In the genomic region with DNA sequence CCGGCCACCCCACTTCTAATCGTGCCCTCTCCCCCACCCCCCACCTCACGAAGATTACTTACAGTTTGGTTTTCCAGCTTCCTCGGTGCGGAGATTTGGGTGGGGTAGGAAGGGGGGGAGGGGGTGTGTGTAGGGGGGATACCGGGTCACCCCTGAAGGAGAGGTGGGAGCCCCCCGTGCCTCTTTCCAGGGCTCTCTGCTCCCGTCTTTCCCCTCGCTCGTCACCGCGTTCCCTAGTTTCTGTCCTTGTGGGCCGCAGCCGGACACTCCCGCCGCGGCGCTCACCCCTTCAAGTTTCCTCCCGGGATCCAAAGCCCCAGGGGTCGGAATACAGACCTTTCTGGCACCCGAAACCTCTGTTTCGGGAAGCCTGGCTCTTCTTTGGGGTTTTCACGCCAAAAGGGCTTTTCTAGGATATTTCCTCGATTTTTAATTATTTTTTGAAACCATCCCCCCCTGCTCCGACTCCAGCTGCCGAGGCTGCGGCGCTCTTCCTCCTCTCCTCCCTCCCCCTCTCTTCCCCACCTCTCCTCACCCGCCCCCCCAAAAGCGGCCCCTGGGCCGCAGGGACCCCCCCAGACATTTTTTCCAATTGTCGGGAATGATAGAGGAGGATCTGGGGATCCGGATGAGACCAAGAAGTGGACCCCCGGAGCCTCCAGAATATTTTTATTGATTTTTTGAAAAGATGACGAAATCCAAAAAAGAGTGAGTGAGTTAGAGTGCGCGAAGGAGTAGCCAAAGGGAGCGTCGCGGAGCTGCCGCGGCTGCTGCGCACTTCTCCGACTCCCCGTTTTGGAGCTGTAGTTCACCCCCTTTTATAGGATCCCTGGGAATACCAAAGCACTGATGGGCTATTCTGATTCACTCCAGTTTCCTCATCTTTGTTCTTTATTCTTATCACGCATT, we compare ENCODE assay signal across 10 cellular contexts. TPM values are rescaled to one million over a fixed set of nuclear protein-coding genes. Genes with fewer than 3 reads are reported as not detected.
DNase-seq lines count a peak whose midpoint lies in the region; ATAC-seq and TF ChIP-seq lines count a peak whose summit lies in the region.
"Had no signal": no experiment of that assay in that cellular context is flagged by ENCODE, and none has a peak within 500 bp of the region (broad histone marks: within the 10 kb centered on the region; RNA-seq: fewer than 3 reads in every experiment).

No MANE protein-coding gene starts in this region.

- H3K27ac ChIP-seq in stomach smooth muscle (ENCODE audit: low read length), result peak overlapping the region; percentile 92
- H3K27ac ChIP-seq: 22Rv1, VCaP had no signal

- no peak for TF ChIP-seq CTCF in omental fat pad (IDR thresholded peaks at IDR 0.05)

- ATAC-seq in activated naive CD8-positive, alpha-beta T cell treated with anti-CD3 and anti-CD28 coated beads, Interleukin-2, amount 50 U/mL, for 24 hours, result no peak
- no peak for ATAC-seq in omental fat pad (ENCODE audit: low FRiP score)

- H3K9ac ChIP-seq in stomach smooth muscle (ENCODE audit: low read length in 2 of 2), result peak overlapping the region; percentile 96 to 99

- peak overlapping the region; percentile 100 for H3K27ac Mint-ChIP-seq in activated naive CD8-positive, alpha-beta T cell treated with anti-CD3 and anti-CD28 coated beads, Interleukin-2, amount 50 U/mL, for 24 hours
- H3K27ac Mint-ChIP-seq in immature natural killer cell, result peak overlapping the region; percentile 92 to 100 (median 98)

- H3K9me3 Mint-ChIP-seq in activated naive CD8-positive, alpha-beta T cell treated with anti-CD3 and anti-CD28 coated beads, Interleukin-2, amount 50 U/mL, for 24 hours, result no peaks in the 10 kb centered on the region
- no peaks in the 10 kb centered on the region for H3K9me3 Mint-ChIP-seq in immature natural killer cell

- peaks cover 16 to 28% of the 10 kb centered on the region in 2 donors for H3K36me3 ChIP-seq in stomach smooth muscle (ENCODE audit: control insufficient read depth in 2 of 2, insufficient read depth in 2 of 2, low read length in 2 of 2)

- H3K9me3 ChIP-seq in stomach smooth muscle (ENCODE audit: control insufficient read depth in 2 of 2, low read length in 2 of 2), result no peaks in the 10 kb centered on the region

- H3K27me3 Mint-ChIP-seq in activated naive CD8-positive, alpha-beta T cell treated with anti-CD3 and anti-CD28 coated beads, Interleukin-2, amount 50 U/mL, for 24 hours, result no peaks in the 10 kb centered on the region
- H3K27me3 Mint-ChIP-seq in immature natural killer cell (ENCODE audit: low read depth in 3 of 3), result peaks cover 35 to 46% (median 37%) of the 10 kb centered on the region in 3 donors

- H3K4me3 ChIP-seq in stomach smooth muscle (ENCODE audit: low read length in 2 of 2), result peak overlapping the region; percentile 98

- H3K4me1 ChIP-seq in stomach smooth muscle (ENCODE audit: control insufficient read depth, insufficient read depth, low read length), result peaks cover 64% of the 10 kb centered on the region

- DNase-seq in NCI-H1417 (lab: John Stamatoyannopoulos, UW) (peak in 2 of 3 experiments; percentile 39 to 53), NCI-H1417 treated with DMSO at 0.1 percent for 48 hours (lab: John Stamatoyannopoulos, UW) (no peak), immature natural killer cell (no peak), omental fat pad (ENCODE audit: low spot score) (no peak), NCI-H748 (lab: John Stamatoyannopoulos, UW; ENCODE audit: unreplicated experiment) (no peak), NCI-H510A (lab: John Stamatoyannopoulos, UW) (no peak)
- DNase-seq in activated naive CD8-positive, alpha-beta T cell treated with anti-CD3 and anti-CD28 coated beads, Interleukin-2, amount 50 U/mL, for 24 hours, result no peak

- H3K36me3 Mint-ChIP-seq in activated naive CD8-positive, alpha-beta T cell treated with anti-CD3 and anti-CD28 coated beads, Interleukin-2, amount 50 U/mL, for 24 hours (ENCODE audit: low read depth), result peaks cover 55% of the 10 kb centered on the region
- H3K36me3 Mint-ChIP-seq in immature natural killer cell, result peaks cover 9 to 28% (median 13%) of the 10 kb centered on the region in 3 donors

- H3K4me1 Mint-ChIP-seq in activated naive CD8-positive, alpha-beta T cell treated with anti-CD3 and anti-CD28 coated beads, Interleukin-2, amount 50 U/mL, for 24 hours, result peaks cover 51% of the 10 kb centered on the region
- H3K4me1 Mint-ChIP-seq in immature natural killer cell, result peaks cover 60 to 70% of the 10 kb centered on the region in 2 donors

- peak overlapping the region; percentile 89 for H3K4me3 Mint-ChIP-seq in activated naive CD8-positive, alpha-beta T cell treated with anti-CD3 and anti-CD28 coated beads, Interleukin-2, amount 50 U/mL, for 24 hours
- H3K4me3 Mint-ChIP-seq in immature natural killer cell, result peak overlapping the region; percentile 90 to 99 (median 94)

- no peaks in the 10 kb centered on the region for H3K27me3 ChIP-seq in stomach smooth muscle (ENCODE audit: control insufficient read depth in 1 of 2, insufficient read depth in 2 of 2, low read length in 2 of 2)

RNA-seq across cellular contexts. Expression of gene CCND2, which starts 1.7 kb away (rescaled TPM):
- polyA plus RNA-seq in immature natural killer cell, result 10 to 100 TPM; 47.5 to 83.3 (median 71.4) TPM
- total RNA-seq in omental fat pad, result 100 to 1,000 TPM in 2 of 4 donors, 10 to 100 TPM in 2; 73.3 to 116 (median 92.6) TPM

RNA-seq across cellular contexts. Expression of gene TIGAR, which starts 45.8 kb away (rescaled TPM):
- polyA plus RNA-seq in immature natural killer cell, result 1 to 10 TPM; 2.1 to 8.9 (median 4.3) TPM
- total RNA-seq in omental fat pad, result 10 to 100 TPM in 1 of 4 donors, 1 to 10 TPM in 3; 4.2 to 13.5 (median 5.3) TPM

Comparison
In these comparisons a context has a peak if more than half of its experiments do, and no peak if none do; other contexts are left out.
1. DNase-seq: peak in NCI-H1417 (2 of 3); none in NCI-H1417 treated with DMSO at 0.1 percent for 48 hours (single experiment), activated naive CD8-positive, alpha-beta T cell treated with anti-CD3 and anti-CD28 coated beads, Interleukin-2, amount 50 U/mL, for 24 hours (single experiment), immature natural killer cell (0 of 3), omental fat pad (single experiment), NCI-H748 (single experiment) and NCI-H510A (single experiment).